Comparison of ENCODE assay signal across 19 cellular contexts in genomic region chr15:49718846-49719245, GRCh38.
A peak's percentile ranks its signal among the peaks of the same experiment; 100 is the strongest.
DNase-seq lines count a peak whose midpoint lies in the region; ATAC-seq and TF ChIP-seq lines count a peak whose summit lies in the region.
"Had no signal": no experiment of that assay in that cellular context is flagged by ENCODE, and none has a peak within 500 bp of the region (broad histone marks: within the 10 kb centered on the region; RNA-seq: fewer than 3 reads in every experiment).

No MANE protein-coding gene starts in this region.

- no peaks in the 10 kb centered on the region for H3K36me3 Mint-ChIP-seq in WTC11
- H3K36me3 Mint-ChIP-seq: IgD-negative memory B cell had no signal

- DNase-seq in CD1c-positive myeloid dendritic cell (ENCODE audit: extremely low spot score) (peak; percentile 9), WTC11 (ENCODE audit: low spot score) (no peak), iPS DF 6.9 (ENCODE audit: low read depth, low spot score) (peak; percentile 5), SW480 (ENCODE audit: low spot score) (no peak), hepatic stellate cell (ENCODE audit: low spot score) (no peak), KBM-7 (no peak)
- DNase-seq: activated CD4-positive, alpha-beta T cell treated with anti-CD3 and anti-CD28 coated beads, Interleukin-2, amount 50 U/mL, for 4 hours; activated gamma-delta T cell; left colon; MG63; NCI-H1694 treated with DMSO at 0.1 percent for 48 hours; PC-9; stimulated activated CD4-positive, alpha-beta T cell treated with anti-CD3 and anti-CD28 coated beads, Interleukin-15, amount 100 ng/mL, for 24 hours had no signal

- TF ChIP-seq CTCF in WTC11 (IDR thresholded peaks at IDR 0.05), result no peak

- in situ Hi-C loops in KBM-7 (cut with MboI; ENCODE audit: low pct_unique_long_range_greater_than_20kb, low sequenced_read_pairs), result no loop called here

- H3K4me1 ChIP-seq in iPS DF 6.9 (ENCODE audit: control insufficient read depth, insufficient read depth, low read length), result no peaks in the 10 kb centered on the region

- H3K27ac ChIP-seq in iPS DF 6.9 (ENCODE audit: low read length) (no peak overlapping the region), skin epidermis (peak overlapping the region in 12 of 21 experiments; percentile 27 to 81 (median 66))
- H3K27ac ChIP-seq: C4-2B, cardiac muscle cell, PC-9 had no signal

- POLR2A ChIA-PET in WTC11 (lab: Charles Lee), result no interaction called here

- no peaks in the 10 kb centered on the region for H3K9me3 ChIP-seq in iPS DF 6.9 (ENCODE audit: control insufficient read depth, insufficient read depth, low read length)

- WGBS in iPS DF 6.9 (ENCODE audit: insufficient coverage, insufficient read length), result no CpG with 5 or more reads among the region's 3 CpGs

- no peak overlapping the region for H3K27ac Mint-ChIP-seq in WTC11
- H3K27ac Mint-ChIP-seq: T-helper 1 cell treated with Interleukin-12 subunit alpha and Interleukin-12 subunit beta and Interleukin-4 antibody, amounts not matched to agents 30 μg/mL and 1 μg/mL, for 36 hours had no signal

- CTCF ChIA-PET in WTC11 (lab: Charles Lee), result no interaction called here

- ATAC-seq in WTC11 (peak; percentile 95), HG03354 (IDR thresholded peaks at IDR 0.05; ENCODE audit: poor library complexity, severe bottlenecking, unreplicated experiment) (no peak)
- ATAC-seq: left colon had no signal

- no peaks in the 10 kb centered on the region for H3K36me3 ChIP-seq in iPS DF 6.9 (ENCODE audit: control insufficient read depth, insufficient read depth, low read length)
- H3K36me3 ChIP-seq: cardiac muscle cell, MG63 had no signal

- peaks cover 12% of the 10 kb centered on the region for H3K4me1 Mint-ChIP-seq in WTC11

- H3K4me3 ChIP-seq in iPS DF 6.9 (ENCODE audit: low read length) (no peak overlapping the region), skin epidermis (no peak overlapping the region)
- H3K4me3 ChIP-seq: cardiac muscle cell, MG63, PC-9 had no signal

- peaks cover 67% of the 10 kb centered on the region for H3K27me3 Mint-ChIP-seq in WTC11 (ENCODE audit: low read depth)

- H3K9me3 Mint-ChIP-seq in WTC11, result no peaks in the 10 kb centered on the region
- H3K9me3 Mint-ChIP-seq: IgD-negative memory B cell had no signal

- no peak overlapping the region for H3K4me3 Mint-ChIP-seq in WTC11
- H3K4me3 Mint-ChIP-seq: IgD-negative memory B cell; T-helper 1 cell treated with Interleukin-12 subunit alpha and Interleukin-12 subunit beta and Interleukin-4 antibody, amounts not matched to agents 30 μg/mL and 1 μg/mL, for 36 hours had no signal

- no peaks in the 10 kb centered on the region for H3K27me3 ChIP-seq in iPS DF 6.9 (ENCODE audit: control insufficient read depth, insufficient read depth, low read length)
- H3K27me3 ChIP-seq: cardiac muscle cell, MG63 had no signal

TF ChIP-seq in WTC11, 78 proteins besides CTCF, POLR2A, EP300 and RAD21:
- TF ChIP-seq PRDM15 (CRISPR knock-in tag; IDR thresholded peaks at IDR 0.05) (no peak), ZNF423 (CRISPR knock-in tag; IDR thresholded peaks at IDR 0.05) (no peak), SMAD3 (CRISPR knock-in tag; IDR thresholded peaks at IDR 0.05; ENCODE audit: borderline replicate concordance) (no peak), IRF2 (CRISPR knock-in tag; IDR thresholded peaks at IDR 0.05; ENCODE audit: borderline replicate concordance, low read depth) (no peak), FOXK1 (CRISPR knock-in tag; IDR thresholded peaks at IDR 0.05) (no peak), ZNF121 (CRISPR knock-in tag; IDR thresholded peaks at IDR 0.05) (no peak), CREB1 (CRISPR knock-in tag; IDR thresholded peaks at IDR 0.05) (no peak), ZNF416 (CRISPR knock-in tag; IDR thresholded peaks at IDR 0.05) (no peak), USF2 (CRISPR knock-in tag; IDR thresholded peaks at IDR 0.05) (no peak), ATF2 (CRISPR knock-in tag; IDR thresholded peaks at IDR 0.05; ENCODE audit: borderline replicate concordance, low read depth) (no peak), SP1 (CRISPR knock-in tag; conservative IDR thresholded peaks at IDR 0.05) (no peak), NFATC4 (CRISPR knock-in tag; IDR thresholded peaks at IDR 0.05) (no peak)
TF ChIP-seq in WTC11: peak in this region for 0.

Comparison
In these comparisons a context has a peak if more than half of its experiments do, and no peak if none do; other contexts are left out.
1. DNase-seq: peak in CD1c-positive myeloid dendritic cell (single experiment) and iPS DF 6.9 (single experiment); none in WTC11 (single experiment), SW480 (single experiment), hepatic stellate cell (single experiment) and KBM-7 (single experiment).